ENCODE assay signal across 28 cellular contexts in genomic region chr3:26376131-26376530, GRCh38.
"Had no signal": no experiment of that assay in that cellular context is flagged by ENCODE, and none has a peak within 500 bp of the region (broad histone marks: within the 10 kb centered on the region; RNA-seq: fewer than 3 reads in every experiment).

No MANE protein-coding gene starts in this region.

- H3K36me3 ChIP-seq: MG63 had no signal

- ATAC-seq: activated CD4-positive, alpha-beta T cell treated with anti-CD3 and anti-CD28 coated beads for 36 hours; activated CD8-positive, alpha-beta T cell treated with anti-CD3 and anti-CD28 coated beads for 36 hours; activated T-cell treated with anti-CD3 and anti-CD28 coated beads, Interleukin-2, amount 50 U/mL, for 72 hours; Panc1; Right ventricle myocardium inferior had no signal

- H3K4me2 ChIP-seq: KMS-11 had no signal

- H3K9me3 ChIP-seq: MG63 had no signal

- H3K9ac ChIP-seq: KMS-11 had no signal

- H3K27me3 ChIP-seq: MG63 had no signal

- H3K4me3 ChIP-seq: MG63, SK-N-MC had no signal

- H3K27ac ChIP-seq: KMS-11, SK-N-MC, VCaP had no signal

- DNase-seq: activated CD4-positive, alpha-beta T cell treated with anti-CD3 and anti-CD28 coated beads for 36 hours; activated CD8-positive, alpha-beta memory T cell treated with anti-CD3 and anti-CD28 coated beads, Interleukin-2, amount 50 U/mL, for 4 hours; activated CD8-positive, alpha-beta T cell treated with anti-CD3 and anti-CD28 coated beads for 36 hours; activated gamma-delta T cell treated with Interleukin-2 at 50 U/mL for 16 hours; activated naive CD4-positive, alpha-beta T cell treated with anti-CD3 and anti-CD28 coated beads, Interleukin-2, amount 50 U/mL, for 16 hours; activated naive CD8-positive, alpha-beta T cell treated with anti-CD3 and anti-CD28 coated beads, Interleukin-2, amount 10 ng/mL, durations not matched to agents 7 days and 5 days; activated T-cell treated with anti-CD3 and anti-CD28 coated beads, Interleukin-2, amount 50 U/mL, for 72 hours; aorta; MG63; MV-4-11; NCI-H1092 treated with DMSO at 0.1 percent for 48 hours; NCI-H1417 treated with DMSO at 0.1 percent for 48 hours; NCI-H1694; NCI-H2029; NCI-H2107; NCI-H2171 treated with DMSO at 0.1 percent for 48 hours; NCI-H226; NCI-H510A; NCI-H69; NK-92 treated with Interleukin-12 subunit alpha and Interleukin-12 subunit beta, amount 100 ng/mL, for 24 hours; OCI-M1; RPMI8226; T-helper 1 cell had no signal
